ENCODE assay signal across 8 cellular contexts in genomic region chr21:31132574-31133242, GRCh38.
DNase-seq lines count a peak whose midpoint lies in the region; ATAC-seq and TF ChIP-seq lines count a peak whose summit lies in the region.

No MANE protein-coding gene starts in this region.

- H3K27me3 ChIP-seq in CD4-positive, alpha-beta memory T cell (ENCODE audit: insufficient read depth, low read length), result no peaks in the 10 kb centered on the region
- H3K27me3 ChIP-seq in WERI-Rb-1 (ENCODE audit: insufficient read depth, low read depth, severe bottlenecking) (no peaks in the 10 kb centered on the region), uterus (no peaks in the 10 kb centered on the region)

- peaks cover 0 to 1% of the 10 kb centered on the region in 2 donors for H3K27me3 Mint-ChIP-seq in CD4-positive, alpha-beta memory T cell
- H3K27me3 Mint-ChIP-seq in activated naive CD8-positive, alpha-beta T cell treated with anti-CD3 and anti-CD28 coated beads, Interleukin-2, amount 10 ng/mL, durations not matched to agents 7 days and 5 days, result peaks cover 20% of the 10 kb centered on the region

- peak; percentile 83 to 93 (median 91) for DNase-seq in CD4-positive, alpha-beta memory T cell
- peak; percentile 71 for DNase-seq in NOMO-1 treated with DMSO at 0.1 percent for 48 hours (lab: John Stamatoyannopoulos, UW; ENCODE audit: unreplicated experiment)
- DNase-seq in activated naive CD8-positive, alpha-beta T cell treated with anti-CD3 and anti-CD28 coated beads, Interleukin-2, amount 10 ng/mL, durations not matched to agents 7 days and 5 days, result peak; percentile 41
- peak; percentile 36 to 42 (median 39) for DNase-seq in stimulated activated CD4-positive, alpha-beta T cell treated with anti-CD3 and anti-CD28 coated beads, TNF-alpha, amount 100 ng/mL, for 24 hours (ENCODE audit: low read depth in 3 of 3)
- DNase-seq in WERI-Rb-1, result no peak
- DNase-seq in uterus, result no peak

- H3K27ac Mint-ChIP-seq in CD4-positive, alpha-beta memory T cell, result peak overlapping the region; percentile 85 to 95 (median 88)
- H3K27ac Mint-ChIP-seq in activated naive CD8-positive, alpha-beta T cell treated with anti-CD3 and anti-CD28 coated beads, Interleukin-2, amount 10 ng/mL, durations not matched to agents 7 days and 5 days, result peak overlapping the region; percentile 73

- H3K36me3 ChIP-seq in CD4-positive, alpha-beta memory T cell (ENCODE audit: insufficient read depth, low read length), result peaks cover 36% of the 10 kb centered on the region
- H3K36me3 ChIP-seq in WERI-Rb-1, result peaks cover 14% of the 10 kb centered on the region
- H3K36me3 ChIP-seq in uterus, result no peaks in the 10 kb centered on the region

- H3K9me3 Mint-ChIP-seq in CD4-positive, alpha-beta memory T cell, result peaks cover 0 to 2% (median 0%) of the 10 kb centered on the region in 8 donors
- H3K9me3 Mint-ChIP-seq in activated naive CD8-positive, alpha-beta T cell treated with anti-CD3 and anti-CD28 coated beads, Interleukin-2, amount 10 ng/mL, durations not matched to agents 7 days and 5 days, result peaks cover 2% of the 10 kb centered on the region

- H3K4me1 Mint-ChIP-seq in CD4-positive, alpha-beta memory T cell, result peaks cover 45 to 72% (median 53%) of the 10 kb centered on the region in 4 donors
- peaks cover 39% of the 10 kb centered on the region for H3K4me1 Mint-ChIP-seq in activated naive CD8-positive, alpha-beta T cell treated with anti-CD3 and anti-CD28 coated beads, Interleukin-2, amount 10 ng/mL, durations not matched to agents 7 days and 5 days

- H3K4me3 ChIP-seq in CD4-positive, alpha-beta memory T cell (ENCODE audit: low read length in 2 of 2), result peak overlapping the region in 1 of 2 donors; percentile 56
- H3K4me3 ChIP-seq in WERI-Rb-1 (ENCODE audit: low read depth, low read length) (no peak overlapping the region), uterus (no peak overlapping the region)

- peak overlapping the region; percentile 29 for H3K27ac ChIP-seq in CD4-positive, alpha-beta memory T cell (ENCODE audit: low read depth, low read length)
- no peak overlapping the region for H3K27ac ChIP-seq in WERI-Rb-1
- H3K27ac ChIP-seq in uterus, result no peak overlapping the region

- no peaks in the 10 kb centered on the region for H3K9me3 ChIP-seq in CD4-positive, alpha-beta memory T cell (ENCODE audit: control insufficient read depth in 1 of 2, low read length in 2 of 2)
- H3K9me3 ChIP-seq in WERI-Rb-1 (ENCODE audit: severe bottlenecking) (no peaks in the 10 kb centered on the region), uterus (no peaks in the 10 kb centered on the region)

- ATAC-seq in GM21786 (IDR thresholded peaks at IDR 0.05; ENCODE audit: unreplicated experiment) (peak; percentile 77), HG02840 (IDR thresholded peaks at IDR 0.05; ENCODE audit: low FRiP score, unreplicated experiment) (no peak)
- ATAC-seq in activated naive CD8-positive, alpha-beta T cell treated with anti-CD3 and anti-CD28 coated beads, Interleukin-2, amount 10 ng/mL, durations not matched to agents 7 days and 5 days (ENCODE audit: low read depth), result peak; percentile 79

- POLR2A ChIA-PET in CD4-positive, alpha-beta memory T cell (lab: Charles Lee; ENCODE audit: partially characterized antibody), result interaction anchor here (0.6 to 4.4 kb wide), 21 partner anchors 8 to 426 kb away, joined by 3 to 39 read pairs (median 5); no protein-coding TSS in a partner anchor
- POLR2A ChIA-PET in activated naive CD8-positive, alpha-beta T cell treated with anti-CD3 and anti-CD28 coated beads, Interleukin-2, amount 10 ng/mL, durations not matched to agents 7 days and 5 days (lab: Charles Lee), result interaction anchor here (0.6 to 1.6 kb wide), 7 partner anchors 8 to 55 kb away, joined by 3 to 9 read pairs (median 3); no protein-coding TSS in a partner anchor

- intact Hi-C loops in CD4-positive, alpha-beta memory T cell (cut with micrococcal nuclease), result loop anchor here (1.0 to 5.0 kb wide), 5 partner anchors 16 to 526 kb away; partner anchors contain the start of gene SOD1
- intact Hi-C loops in uterus (cut with DNase I; ENCODE audit: low total_unique reads), result no loop called here

- H3K4me3 Mint-ChIP-seq in CD4-positive, alpha-beta memory T cell, result peak overlapping the region; percentile 66 to 94 (median 87)
- H3K4me3 Mint-ChIP-seq in activated naive CD8-positive, alpha-beta T cell treated with anti-CD3 and anti-CD28 coated beads, Interleukin-2, amount 10 ng/mL, durations not matched to agents 7 days and 5 days, result peak overlapping the region; percentile 76

- CTCF ChIA-PET in CD4-positive, alpha-beta memory T cell (lab: Charles Lee; ENCODE audit: partially characterized antibody), result interaction anchor here (0.9 to 3.3 kb wide), 16 partner anchors 11 to 448 kb away, joined by 3 to 33 read pairs (median 4); no protein-coding TSS in a partner anchor

- TF ChIP-seq POLR2A in uterus (IDR thresholded peaks at IDR 0.05), result no peak

- peaks cover 59 to 76% of the 10 kb centered on the region in 2 donors for H3K36me3 Mint-ChIP-seq in CD4-positive, alpha-beta memory T cell
- H3K36me3 Mint-ChIP-seq in activated naive CD8-positive, alpha-beta T cell treated with anti-CD3 and anti-CD28 coated beads, Interleukin-2, amount 10 ng/mL, durations not matched to agents 7 days and 5 days, result peaks cover 50% of the 10 kb centered on the region

- TF ChIP-seq CTCF in WERI-Rb-1 (IDR thresholded peaks at IDR 0.05; ENCODE audit: low read depth, low read length) (no peak), uterus (IDR thresholded peaks at IDR 0.05) (no peak)

- H3K4me1 ChIP-seq in CD4-positive, alpha-beta memory T cell (ENCODE audit: insufficient read depth, low read length), result peaks cover 47% of the 10 kb centered on the region
- H3K4me1 ChIP-seq in uterus, result no peaks in the 10 kb centered on the region

Comparison
In these comparisons a context has a peak if more than half of its experiments do, and no peak if none do; other contexts are left out.
1. DNase-seq: peak in CD4-positive, alpha-beta memory T cell (5 of 5), NOMO-1 treated with DMSO at 0.1 percent for 48 hours (single experiment), activated naive CD8-positive, alpha-beta T cell treated with anti-CD3 and anti-CD28 coated beads, Interleukin-2, amount 10 ng/mL, durations not matched to agents 7 days and 5 days (single experiment) and stimulated activated CD4-positive, alpha-beta T cell treated with anti-CD3 and anti-CD28 coated beads, TNF-alpha, amount 100 ng/mL, for 24 hours (3 of 3); none in WERI-Rb-1 (single experiment) and uterus (0 of 2).